In genomic region chr4:74440356-74440755, GRCh38 we compare ENCODE assay signal across 14 cellular contexts. TPM values are rescaled to one million over a fixed set of nuclear protein-coding genes. Genes with fewer than 3 reads are reported as not detected.
"Had no signal": no experiment of that assay in that cellular context is flagged by ENCODE, and none has a peak within 500 bp of the region (broad histone marks: within the 10 kb centered on the region; RNA-seq: fewer than 3 reads in every experiment).

No MANE protein-coding gene starts in this region.

- H3K4me1 ChIP-seq: ascending aorta had no signal

- ATAC-seq: activated CD4-positive, alpha-beta T cell treated with anti-CD3 and anti-CD28 coated beads for 36 hours; activated T-cell treated with anti-CD3 and anti-CD28 coated beads, Interleukin-2, amount 50 U/mL, for 72 hours; stimulated activated naive B cell treated with anti-CD40 and anti-IgM and Interleukin-4, amounts not matched to agents 10 μg/mL and 1 μg/mL and 100 μg/mL, for 72 hours had no signal

- H3K4me1 Mint-ChIP-seq: stimulated activated naive B cell treated with anti-CD40 and anti-IgM and Interleukin-4, amounts not matched to agents 10 μg/mL and 1 μg/mL and 100 μg/mL, for 72 hours had no signal

- H3K27me3 ChIP-seq: ascending aorta, sigmoid colon had no signal

- H3K9me3 Mint-ChIP-seq: activated CD4-positive, alpha-beta memory T cell treated with anti-CD3 and anti-CD28 coated beads, Interleukin-2, amount 10 ng/mL, durations not matched to agents 7 days and 5 days; nephron progenitor cell; stimulated activated naive B cell treated with anti-CD40 and anti-IgM and Interleukin-4, amounts not matched to agents 10 μg/mL and 1 μg/mL and 100 μg/mL, for 72 hours had no signal

- H3K4me3 ChIP-seq: ascending aorta, sigmoid colon had no signal

- H3K27ac ChIP-seq: ascending aorta, sigmoid colon, VCaP had no signal

- H3K4me3 Mint-ChIP-seq: activated CD4-positive, alpha-beta memory T cell treated with anti-CD3 and anti-CD28 coated beads, Interleukin-2, amount 10 ng/mL, durations not matched to agents 7 days and 5 days; activated CD4-positive, alpha-beta T cell treated with anti-CD3 and anti-CD28 coated beads for 36 hours; activated T-cell treated with anti-CD3 and anti-CD28 coated beads, Interleukin-2, amount 50 U/mL, for 72 hours; nephron progenitor cell; stimulated activated naive B cell treated with anti-CD40 and anti-IgM and Interleukin-4, amounts not matched to agents 10 μg/mL and 1 μg/mL and 100 μg/mL, for 72 hours had no signal

- DNase-seq: activated CD4-positive, alpha-beta memory T cell treated with anti-CD3 and anti-CD28 coated beads, Interleukin-2, amount 10 ng/mL, durations not matched to agents 7 days and 5 days; activated CD4-positive, alpha-beta T cell treated with anti-CD3 and anti-CD28 coated beads for 36 hours; activated T-cell treated with anti-CD3 and anti-CD28 coated beads, Interleukin-2, amount 50 U/mL, for 72 hours; nephron progenitor cell; sigmoid colon; stimulated activated CD4-positive, alpha-beta T cell treated with anti-CD3 and anti-CD28 coated beads, Interleukin-2, amount 100 ng/mL, for 24 hours; stimulated activated naive B cell treated with anti-CD40 and anti-IgM and Interleukin-4, amounts not matched to agents 10 μg/mL and 1 μg/mL and 100 μg/mL, for 72 hours; substantia nigra; trophoblast cell had no signal

- H3K27me3 Mint-ChIP-seq: activated CD4-positive, alpha-beta memory T cell treated with anti-CD3 and anti-CD28 coated beads, Interleukin-2, amount 10 ng/mL, durations not matched to agents 7 days and 5 days; activated CD4-positive, alpha-beta T cell treated with anti-CD3 and anti-CD28 coated beads for 36 hours; stimulated activated naive B cell treated with anti-CD40 and anti-IgM and Interleukin-4, amounts not matched to agents 10 μg/mL and 1 μg/mL and 100 μg/mL, for 72 hours had no signal

- H3K9me3 ChIP-seq: ascending aorta, sigmoid colon had no signal

- H3K36me3 ChIP-seq: ascending aorta, sigmoid colon had no signal

- FAIRE-seq: colon, endothelial cell of umbilical vein had no signal

- H3K27ac Mint-ChIP-seq: activated CD4-positive, alpha-beta memory T cell treated with anti-CD3 and anti-CD28 coated beads, Interleukin-2, amount 10 ng/mL, durations not matched to agents 7 days and 5 days; activated CD4-positive, alpha-beta T cell treated with anti-CD3 and anti-CD28 coated beads for 36 hours; activated T-cell treated with anti-CD3 and anti-CD28 coated beads, Interleukin-2, amount 50 U/mL, for 72 hours; nephron progenitor cell; stimulated activated naive B cell treated with anti-CD40 and anti-IgM and Interleukin-4, amounts not matched to agents 10 μg/mL and 1 μg/mL and 100 μg/mL, for 72 hours had no signal

RNA-seq across cellular contexts. Expression of gene AREG, which starts 4.6 kb away (rescaled TPM):
- total RNA-seq: liver had no signal
